ENCODE assay signal across 9 cellular contexts in the genomic region with DNA sequence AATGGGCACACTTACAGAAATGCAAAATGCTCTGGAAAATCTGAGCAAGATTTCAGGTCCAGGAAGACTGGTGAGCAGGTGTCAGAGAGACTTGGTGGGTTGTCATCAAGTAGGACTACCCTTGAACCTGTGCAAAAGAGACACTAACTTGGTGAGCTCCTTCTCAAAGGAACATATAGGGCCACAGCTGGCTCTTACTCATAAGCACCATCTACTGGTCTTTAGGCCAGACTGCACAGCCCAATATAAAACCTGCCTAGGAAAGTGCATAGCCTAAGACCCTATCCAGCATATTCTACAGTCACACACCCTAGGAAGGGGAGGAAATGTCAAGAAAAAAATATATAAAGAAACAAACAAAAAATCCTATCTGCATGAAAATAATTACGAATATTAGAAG. TPM values are rescaled to one million over a fixed set of nuclear protein-coding genes. Genes with fewer than 3 reads are reported as not detected.
A peak's percentile ranks its signal among the peaks of the same experiment; 100 is the strongest.
DNase-seq lines count a peak whose midpoint lies in the region; ATAC-seq and TF ChIP-seq lines count a peak whose summit lies in the region.
"Had no signal": no experiment of that assay in that cellular context is flagged by ENCODE, and none has a peak within 500 bp of the region (broad histone marks: within the 10 kb centered on the region; RNA-seq: fewer than 3 reads in every experiment).

No MANE protein-coding gene starts in this region.

- no peak overlapping the region for H3K27ac ChIP-seq in psoas muscle

- H3K27me3 ChIP-seq in psoas muscle (ENCODE audit: insufficient read depth in 3 of 3, low read length in 2 of 3) = no peaks in the 10 kb centered on the region

- H3K4me1 ChIP-seq in psoas muscle = no peaks in the 10 kb centered on the region

- 7 to 14% (median 14%) methylated on average over 1 of the region's 1 CpG for WGBS in psoas muscle, 3 donors

- H3K36me3 ChIP-seq in psoas muscle (ENCODE audit: insufficient read depth in 1 of 2, low read depth in 1 of 2) = no peaks in the 10 kb centered on the region

- intact Hi-C loops in psoas muscle (cut with DNase I) = no loop called here

- no peak for TF ChIP-seq CTCF in psoas muscle (IDR thresholded peaks at IDR 0.05)

- DNase-seq in AG20443 (ENCODE audit: low spot score) (peak; percentile 52), RKO (ENCODE audit: low spot score) (peak; percentile 58), fibroblast of the conjunctiva (ENCODE audit: low read depth) (peak; percentile 0), psoas muscle (no peak)
- no peak for DNase-seq in stimulated activated naive CD8-positive, alpha-beta T cell treated with anti-CD3 and anti-CD28 coated beads, Interleukin-15, Interleukin-2, amounts not matched to agents 100 U/mL and 50 U/mL, for 24 hours
- DNase-seq: naive B cell had no signal

- ATAC-seq in GM18502 (IDR thresholded peaks at IDR 0.05; ENCODE audit: poor library complexity, unreplicated experiment) (peak; percentile 76), HG03097 (IDR thresholded peaks at IDR 0.05; ENCODE audit: low FRiP score, unreplicated experiment) (peak; percentile 77), psoas muscle (no peak), HG02840 (IDR thresholded peaks at IDR 0.05; ENCODE audit: low FRiP score, unreplicated experiment) (no peak)
- peak; percentile 77 for ATAC-seq in stimulated activated naive CD8-positive, alpha-beta T cell treated with anti-CD3 and anti-CD28 coated beads, Interleukin-15, Interleukin-2, amounts not matched to agents 100 U/mL and 50 U/mL, for 24 hours

- H3K9me3 ChIP-seq in psoas muscle = no peaks in the 10 kb centered on the region

- H3K4me3 ChIP-seq in psoas muscle = no peak overlapping the region

RNA-seq across cellular contexts. Expression of gene OR10W1, which starts 18.2 kb away (rescaled TPM):
- total RNA-seq in psoas muscle = not detected
- polyA plus RNA-seq in psoas muscle = not detected

RNA-seq across cellular contexts. Expression of gene OR10Q1, which starts 57.5 kb away (rescaled TPM):
- not detected for total RNA-seq in psoas muscle
- not detected for polyA plus RNA-seq in psoas muscle

Comparison
In these comparisons a context has a peak if more than half of its experiments do, and no peak if none do; other contexts are left out.
1. DNase-seq: peak in AG20443 (single experiment), RKO (single experiment) and fibroblast of the conjunctiva (single experiment); none in stimulated activated naive CD8-positive, alpha-beta T cell treated with anti-CD3 and anti-CD28 coated beads, Interleukin-15, Interleukin-2, amounts not matched to agents 100 U/mL and 50 U/mL, for 24 hours (single experiment) and psoas muscle (0 of 2).
2. ATAC-seq: peak in GM18502 (single experiment), HG03097 (single experiment) and stimulated activated naive CD8-positive, alpha-beta T cell treated with anti-CD3 and anti-CD28 coated beads, Interleukin-15, Interleukin-2, amounts not matched to agents 100 U/mL and 50 U/mL, for 24 hours (single experiment); none in psoas muscle (0 of 4) and HG02840 (single experiment).